9 cellular contexts compared by ENCODE assay signal in the genomic region with DNA sequence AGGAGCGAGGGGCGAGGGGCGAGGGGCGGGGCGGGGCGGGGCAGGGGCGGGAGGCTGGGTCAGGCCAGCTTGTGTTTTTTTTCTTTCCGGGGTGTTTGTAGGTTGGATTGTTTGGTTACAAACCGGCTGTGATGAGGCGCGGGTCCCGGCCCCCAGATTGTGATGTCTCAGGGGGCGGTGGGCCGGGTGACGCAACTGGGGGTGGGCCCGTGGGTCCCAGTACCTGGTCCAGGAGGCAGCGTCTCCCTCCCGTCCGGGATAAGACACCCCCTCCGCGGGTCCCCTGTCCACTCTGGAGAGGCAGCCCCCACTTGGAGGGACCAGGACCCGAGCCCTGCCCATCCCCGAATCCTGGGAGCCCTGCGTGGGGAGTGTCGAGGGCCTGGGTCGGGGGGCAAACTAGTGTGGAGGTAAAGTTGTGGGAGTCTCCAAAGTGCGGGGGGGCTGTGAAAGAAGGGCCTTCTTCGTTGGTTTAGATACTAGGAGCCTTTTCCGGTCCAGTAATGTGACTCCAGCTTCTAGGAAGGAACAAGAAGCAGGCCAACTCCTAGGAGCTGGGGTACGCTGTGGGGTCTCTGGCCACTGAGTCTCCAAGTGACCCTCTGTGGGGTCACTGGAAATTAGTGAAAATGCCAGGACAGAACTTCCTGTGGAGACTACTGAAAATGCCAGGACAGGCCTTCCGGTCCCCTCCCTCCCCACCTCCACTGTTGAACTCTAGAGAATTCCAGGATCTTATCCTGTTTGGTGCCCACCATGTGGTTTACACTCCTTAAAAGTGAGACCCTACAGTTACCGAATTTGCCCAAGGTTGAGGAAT. TPM values are rescaled to one million over a fixed set of nuclear protein-coding genes. Genes with fewer than 3 reads are reported as not detected.
DNase-seq lines count a peak whose midpoint lies in the region; ATAC-seq and TF ChIP-seq lines count a peak whose summit lies in the region.
"Had no signal": no experiment of that assay in that cellular context is flagged by ENCODE, and none has a peak within 500 bp of the region (broad histone marks: within the 10 kb centered on the region; RNA-seq: fewer than 3 reads in every experiment).

No MANE protein-coding gene starts in this region.

- no peak for TF ChIP-seq RAD21 in SK-N-SH (IDR thresholded peaks at IDR 0.05; ENCODE audit: low read length)

- H3K9me2 ChIP-seq in SK-N-SH = no peaks in the 10 kb centered on the region

- H2AFZ ChIP-seq in SK-N-SH (ENCODE audit: low read depth) (peak overlapping the region; percentile 81; the same call in 1 of the 2 replicates), smooth muscle cell (ENCODE audit: low read depth) (no peak overlapping the region)

- no peaks in the 10 kb centered on the region for H3K9me3 Mint-ChIP-seq in T-cell
- H3K9me3 Mint-ChIP-seq: activated naive CD4-positive, alpha-beta T cell treated with anti-CD3 and anti-CD28 coated beads, Interleukin-2, amount 50 U/mL, for 72 hours had no signal

- H3K9ac ChIP-seq in SK-N-SH (no peak overlapping the region), smooth muscle cell (ENCODE audit: low read depth) (no peak overlapping the region)

- H3K27me3 ChIP-seq in SK-N-SH (ENCODE audit: insufficient read depth) = no peaks in the 10 kb centered on the region
- peaks cover 0 to 13% (median 0%) of the 10 kb centered on the region in 7 donors for H3K27me3 ChIP-seq in heart right ventricle
- no peaks in the 10 kb centered on the region for H3K27me3 ChIP-seq in smooth muscle cell (ENCODE audit: low read depth)

- H3K27ac ChIP-seq in SK-N-SH (ENCODE audit: low read depth in 2 of 2, low read length in 1 of 2) (no peak overlapping the region; a peak in 1 of 4 replicates), heart right ventricle (peak overlapping the region; percentile 44 to 82 (median 73)), smooth muscle cell (ENCODE audit: low read depth) (no peak overlapping the region)

- TF ChIP-seq EP300 in SK-N-SH (IDR thresholded peaks at IDR 0.05; ENCODE audit: borderline replicate concordance in 1 of 2, low read depth in 1 of 2, low read length in 1 of 2) = no peak

- H3K36me3 Mint-ChIP-seq in T-cell = no peaks in the 10 kb centered on the region
- H3K36me3 Mint-ChIP-seq: activated naive CD4-positive, alpha-beta T cell treated with anti-CD3 and anti-CD28 coated beads, Interleukin-2, amount 50 U/mL, for 72 hours had no signal

- intact Hi-C loops in heart right ventricle (cut with DNase I) = loop anchor here in 3 of 10 donors (2.0 to 10.0 kb wide), 3 partner anchors 37 to 105 kb away; no protein-coding TSS in a partner anchor

- H3K4me1 ChIP-seq in SK-N-SH (ENCODE audit: control insufficient read depth in 1 of 2, insufficient read depth in 2 of 2, low read depth in 1 of 2, low read length in 1 of 2) (peaks cover 5 to 13% of the 10 kb centered on the region in 2 experiments; a peak in 2 of 4 replicates), heart right ventricle (peaks cover 0 to 45% (median 19%) of the 10 kb centered on the region in 9 donors), smooth muscle cell (ENCODE audit: low read depth) (no peaks in the 10 kb centered on the region)

- POLR2A ChIA-PET in SK-N-SH (lab: Yijun Ruan, JAX) = interaction anchor here (0.7 kb wide), 1 partner anchor 213 kb away, joined by 3 read pairs; no protein-coding TSS in a partner anchor
- POLR2A ChIA-PET in T-cell (lab: Charles Lee) = no interaction called here

- H3K36me3 ChIP-seq in SK-N-SH (replicated peaks in 1 of 2; ENCODE audit: control insufficient read depth in 1 of 2, insufficient read depth in 2 of 2, low read length in 1 of 2) = no peaks in the 10 kb centered on the region
- H3K36me3 ChIP-seq in heart right ventricle = no peaks in the 10 kb centered on the region
- H3K36me3 ChIP-seq in smooth muscle cell (ENCODE audit: low read depth) = no peaks in the 10 kb centered on the region

- H3K4me3 ChIP-seq in SK-N-SH (ENCODE audit: low read depth in 2 of 2, low read length in 1 of 2) = peak overlapping the region in 1 of 2 experiments; percentile 29; a peak in 2 of 4 replicates
- peak overlapping the region in 9 of 10 donors; percentile 20 to 58 (median 49) for H3K4me3 ChIP-seq in heart right ventricle
- H3K4me3 ChIP-seq in smooth muscle cell = peak overlapping the region; percentile 46

- no peaks in the 10 kb centered on the region for H4K20me1 ChIP-seq in SK-N-SH (ENCODE audit: insufficient read depth)
- H4K20me1 ChIP-seq in smooth muscle cell (ENCODE audit: low read depth) = no peaks in the 10 kb centered on the region

- no peak overlapping the region for H3K27ac Mint-ChIP-seq in T-cell
- H3K27ac Mint-ChIP-seq: activated naive CD4-positive, alpha-beta T cell treated with anti-CD3 and anti-CD28 coated beads, Interleukin-2, amount 50 U/mL, for 72 hours had no signal

- CTCF ChIA-PET in SK-N-SH (lab: Yijun Ruan, JAX) = interaction anchor here (0.8 to 1.5 kb wide), 7 partner anchors 16 to 170 kb away, joined by 3 to 5 read pairs (median 3); no protein-coding TSS in a partner anchor
- CTCF ChIA-PET in T-cell (lab: Charles Lee) = no interaction called here

- WGBS in SK-N-SH (ENCODE audit: low lambda C conversion rate) = 70% methylated on average over 20 of the region's 32 CpGs
- 29 to 33% methylated on average over 25 to 32 of the region's 32 CpGs for WGBS in heart right ventricle, 2 donors
- WGBS in smooth muscle cell (ENCODE audit: low lambda C conversion rate) = 45% methylated on average over 18 of the region's 32 CpGs

- H3K4me3 Mint-ChIP-seq in T-cell = peak overlapping the region; percentile 66 to 86 (median 75)

- H3K9me3 ChIP-seq in SK-N-SH = no peaks in the 10 kb centered on the region
- no peaks in the 10 kb centered on the region for H3K9me3 ChIP-seq in heart right ventricle
- H3K9me3 ChIP-seq in smooth muscle cell (replicated peaks; ENCODE audit: low read depth) = no peaks in the 10 kb centered on the region

- no peak for ATAC-seq in SK-N-SH treated with all-trans-retinoic acid at 6 μM for 48 hours
- ATAC-seq in T-cell (replicated peaks in 1 of 4) = no peak
- ATAC-seq in heart right ventricle = peak in 5 of 8 donors; percentile 11 to 22 (median 13)
- ATAC-seq in HG02759 (IDR thresholded peaks at IDR 0.05; ENCODE audit: unreplicated experiment) = no peak

- H3K4me1 Mint-ChIP-seq in T-cell = peaks cover 10 to 15% (median 11%) of the 10 kb centered on the region in 3 donors

- H3K4me2 ChIP-seq in SK-N-SH = peak overlapping the region; percentile 70
- peak overlapping the region; percentile 83 for H3K4me2 ChIP-seq in smooth muscle cell

- H3F3A ChIP-seq in SK-N-SH (replicated peaks; ENCODE audit: insufficient read depth) (peaks cover 7% of the 10 kb centered on the region), smooth muscle cell (ENCODE audit: low read depth) (no peaks in the 10 kb centered on the region)

- DNase-seq in SK-N-SH (no peak), T-cell (no peak), heart right ventricle (peak in 1 of 2 donors; percentile 33), smooth muscle cell (lab: John Stamatoyannopoulos, UW; ENCODE audit: unreplicated experiment) (no peak), cerebellar nuclear complex (lab: John Stamatoyannopoulos, UW) (no peak)
- DNase-seq in activated CD4-positive, alpha-beta T cell treated with anti-CD3 and anti-CD28 coated beads for 4 hours = no peak

- H3K27me3 Mint-ChIP-seq in T-cell = peaks cover 12 to 21% of the 10 kb centered on the region in 2 donors

- no peak for TF ChIP-seq CTCF in SK-N-SH (IDR thresholded peaks at IDR 0.05)
- no peak for TF ChIP-seq CTCF in heart right ventricle (IDR thresholded peaks at IDR 0.05)
- TF ChIP-seq CTCF in smooth muscle cell (IDR thresholded peaks at IDR 0.05; ENCODE audit: borderline replicate concordance, insufficient read depth, poor library complexity, severe bottlenecking) = no peak

- H3K79me2 ChIP-seq in SK-N-SH (ENCODE audit: insufficient read depth) = no peaks in the 10 kb centered on the region
- no peaks in the 10 kb centered on the region for H3K79me2 ChIP-seq in smooth muscle cell (ENCODE audit: low read depth)

TF ChIP-seq in SK-N-SH, 30 proteins besides CTCF, POLR2A, EP300 and RAD21:
- TF ChIP-seq SIN3A (IDR thresholded peaks at IDR 0.05; ENCODE audit: borderline replicate concordance, low read depth, low read length) = no peak
- no peak for TF ChIP-seq USF2 (IDR thresholded peaks at IDR 0.05; ENCODE audit: borderline replicate concordance, low read depth, low read length)
- no peak for TF ChIP-seq RCOR1 (IDR thresholded peaks at IDR 0.05; ENCODE audit: low read length)

TF ChIP-seq in SK-N-SH treated with all-trans-retinoic acid at 6 μM for 48 hours, 23 proteins besides CTCF, POLR2A, EP300 and RAD21:
- TF ChIP-seq CSDC2 (CRISPR knock-in tag; IDR thresholded peaks at IDR 0.05) (no peak), ZNF8 (CRISPR knock-in tag; IDR thresholded peaks at IDR 0.05) (no peak), ZC3H10 (CRISPR knock-in tag; IDR thresholded peaks at IDR 0.05) (no peak)
- TF ChIP-seq, protein P1, sequence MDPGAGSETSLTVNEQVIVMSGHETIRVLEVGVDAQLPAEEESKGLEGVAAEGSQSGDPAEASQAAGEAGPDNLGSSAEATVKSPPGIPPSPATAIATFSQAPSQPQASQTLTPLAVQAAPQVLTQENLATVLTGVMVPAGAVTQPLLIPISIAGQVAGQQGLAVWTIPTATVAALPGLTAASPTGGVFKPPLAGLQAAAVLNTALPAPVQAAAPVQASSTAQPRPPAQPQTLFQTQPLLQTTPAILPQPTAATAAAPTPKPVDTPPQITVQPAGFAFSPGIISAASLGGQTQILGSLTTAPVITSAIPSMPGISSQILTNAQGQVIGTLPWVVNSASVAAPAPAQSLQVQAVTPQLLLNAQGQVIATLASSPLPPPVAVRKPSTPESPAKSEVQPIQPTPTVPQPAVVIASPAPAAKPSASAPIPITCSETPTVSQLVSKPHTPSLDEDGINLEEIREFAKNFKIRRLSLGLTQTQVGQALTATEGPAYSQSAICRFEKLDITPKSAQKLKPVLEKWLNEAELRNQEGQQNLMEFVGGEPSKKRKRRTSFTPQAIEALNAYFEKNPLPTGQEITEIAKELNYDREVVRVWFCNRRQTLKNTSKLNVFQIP (CRISPR knock-in tag; IDR thresholded peaks at IDR 0.05; ENCODE audit: borderline replicate concordance, low read depth) = no peak

RNA-seq across cellular contexts. Expression of gene CLMN, which starts 0.6 kb away (rescaled TPM):
- polyA plus RNA-seq in SK-N-SH (2012; rRNA removed) = 1.4 TPM in 2 replicates
- 1.3 TPM in 2 replicates for polyA plus RNA-seq in SK-N-SH (2012; cell fraction: cytosol; rRNA removed)
- polyA plus RNA-seq in SK-N-SH (2012; cell fraction: nucleus; rRNA removed) = 5.6 and 5.8 TPM in 2 replicates
- 1 to 10 TPM in 2 of 5 donors, under 1 TPM in 3; 0.68 to 2.2 (median 0.99) TPM for total RNA-seq in T-cell
- 10 to 100 TPM in 2 of 10 donors, 1 to 10 TPM in 8; 3.7 to 14.5 (median 5.9) TPM for total RNA-seq in heart right ventricle
- polyA plus RNA-seq in heart right ventricle = 1 to 10 TPM; 2.6 to 6.1 TPM
- total RNA-seq in smooth muscle cell = 2.8 and 3.5 TPM in 2 replicates
- polyA plus RNA-seq in smooth muscle cell = 1.3 and 3.9 TPM in 2 replicates

Comparison
In these comparisons a context has a peak if more than half of its experiments do, and no peak if none do; other contexts are left out.
1. H3K27ac ChIP-seq: peak in heart right ventricle (10 of 10); none in SK-N-SH (0 of 2) and smooth muscle cell (single experiment).
2. ATAC-seq: peak in heart right ventricle (5 of 8); none in SK-N-SH treated with all-trans-retinoic acid at 6 μM for 48 hours (single experiment), T-cell (0 of 4) and HG02759 (single experiment).